In genomic region chr22:29004647-29005371, GRCh38 we compare ENCODE assay signal across 10 cellular contexts. TPM values are rescaled to one million over a fixed set of nuclear protein-coding genes. Genes with fewer than 3 reads are reported as not detected.
DNase-seq lines count a peak whose midpoint lies in the region; ATAC-seq, FAIRE-seq and TF ChIP-seq lines count a peak whose summit lies in the region.
"Had no signal": no experiment of that assay in that cellular context is flagged by ENCODE, and none has a peak within 500 bp of the region (broad histone marks: within the 10 kb centered on the region; RNA-seq: fewer than 3 reads in every experiment).

No MANE protein-coding gene starts in this region.

- no peak for TF ChIP-seq EP300 in sigmoid colon (IDR thresholded peaks at IDR 0.05)

- peaks cover 11% of the 10 kb centered on the region for H4K20me1 ChIP-seq in astrocyte (ENCODE audit: insufficient read depth, low read length)

- no peaks in the 10 kb centered on the region for H3K79me2 ChIP-seq in astrocyte (ENCODE audit: insufficient read depth, low read length)

- no peak for FAIRE-seq in astrocyte (lab: Jason Lieb, UNC)

- no peak for TF ChIP-seq CTCF in astrocyte (IDR thresholded peaks at IDR 0.05; ENCODE audit: insufficient read depth, low read depth, low read length)
- TF ChIP-seq CTCF in sigmoid colon (IDR thresholded peaks at IDR 0.05): no peak

- H3K27me3 ChIP-seq in HUES64 (ENCODE audit: insufficient read depth, low read length): no peaks in the 10 kb centered on the region
- no peaks in the 10 kb centered on the region for H3K27me3 ChIP-seq in astrocyte (ENCODE audit: insufficient read depth, low read length)
- H3K27me3 ChIP-seq in sigmoid colon: no peaks in the 10 kb centered on the region
- H3K27me3 ChIP-seq: MG63 had no signal

- peak overlapping the region; percentile 54 for H3K9ac ChIP-seq in HUES64 (ENCODE audit: low read depth, low read length)
- H3K9ac ChIP-seq in astrocyte (ENCODE audit: low read length): peak overlapping the region; percentile 4

- WGBS in HUES64: 3% methylated on average over 19 of the region's 20 CpGs
- 14 to 31% methylated on average over 20 of the region's 20 CpGs for WGBS in sigmoid colon, 2 donors

- H3K4me3 ChIP-seq in HUES64 (ENCODE audit: low read length) (peak overlapping the region; percentile 37), astrocyte (ENCODE audit: insufficient read depth, low read depth, low read length) (no peak overlapping the region), sigmoid colon (peak overlapping the region in 2 of 4 donors; percentile 16 to 25)
- H3K4me3 ChIP-seq: MG63 had no signal

- no peak for TF ChIP-seq POLR2A in sigmoid colon (IDR thresholded peaks at IDR 0.05)

- H3K4me1 ChIP-seq in HUES64 (ENCODE audit: insufficient read depth, low read length): peaks cover 59% of the 10 kb centered on the region
- H3K4me1 ChIP-seq in astrocyte (ENCODE audit: insufficient read depth, low read length): peaks cover 9% of the 10 kb centered on the region
- peaks cover 0 to 18% (median 13%) of the 10 kb centered on the region in 4 donors for H3K4me1 ChIP-seq in sigmoid colon

- H3K9me3 Mint-ChIP-seq in astrocyte (ENCODE audit: unreplicated experiment): no peaks in the 10 kb centered on the region
- H3K9me3 Mint-ChIP-seq in activated T-helper 2 cell treated with anti-CD3 and anti-CD28 coated beads, Interferon-gamma antibody, Interleukin-2, Interleukin-4, amounts not matched to agents 10 μg/mL and 5 μg/mL and 100 μg/mL, durations not matched to agents 14 hours and 24 hours and 36 hours: no peaks in the 10 kb centered on the region

- peak; percentile 26 for DNase-seq in astrocyte (ENCODE audit: low read depth)
- DNase-seq in iPS-NIHi11 (ENCODE audit: low spot score): peak; percentile 82
- no peak for DNase-seq in sigmoid colon
- DNase-seq in GM03348 (ENCODE audit: low spot score): no peak
- DNase-seq in 8988T: no peak
- DNase-seq in activated T-helper 2 cell treated with anti-CD3 and anti-CD28 coated beads, Interferon-gamma antibody, Interleukin-2, Interleukin-4, amounts not matched to agents 10 μg/mL and 5 μg/mL and 100 μg/mL, durations not matched to agents 14 hours and 24 hours and 36 hours (ENCODE audit: low spot score): no peak
- DNase-seq: activated T-cell treated with anti-CD3 and anti-CD28 coated beads for 4 hours, MG63 had no signal

- H3K4me1 Mint-ChIP-seq in astrocyte (ENCODE audit: low read depth, unreplicated experiment): peaks cover 27% of the 10 kb centered on the region
- H3K4me1 Mint-ChIP-seq in activated T-helper 2 cell treated with anti-CD3 and anti-CD28 coated beads, Interferon-gamma antibody, Interleukin-2, Interleukin-4, amounts not matched to agents 10 μg/mL and 5 μg/mL and 100 μg/mL, durations not matched to agents 14 hours and 24 hours and 36 hours (ENCODE audit: low read depth): no peaks in the 10 kb centered on the region

- peaks cover 4% of the 10 kb centered on the region for H3K36me3 Mint-ChIP-seq in astrocyte (ENCODE audit: low read depth, unreplicated experiment)
- no peaks in the 10 kb centered on the region for H3K36me3 Mint-ChIP-seq in activated T-helper 2 cell treated with anti-CD3 and anti-CD28 coated beads, Interferon-gamma antibody, Interleukin-2, Interleukin-4, amounts not matched to agents 10 μg/mL and 5 μg/mL and 100 μg/mL, durations not matched to agents 14 hours and 24 hours and 36 hours (ENCODE audit: low read depth)

- intact Hi-C loops in sigmoid colon (cut with DNase I): no loop called here
- intact Hi-C loops in activated T-helper 2 cell treated with anti-CD3 and anti-CD28 coated beads, Interferon-gamma antibody, Interleukin-2, Interleukin-4, amounts not matched to agents 10 μg/mL and 5 μg/mL and 100 μg/mL, durations not matched to agents 14 hours and 24 hours and 36 hours (cut with micrococcal nuclease): no loop called here

- no peak for ATAC-seq in GM21528 (IDR thresholded peaks at IDR 0.05; ENCODE audit: low FRiP score, unreplicated experiment)

- peak overlapping the region; percentile 48 for H3K27ac Mint-ChIP-seq in astrocyte (ENCODE audit: unreplicated experiment)
- no peak overlapping the region for H3K27ac Mint-ChIP-seq in activated T-helper 2 cell treated with anti-CD3 and anti-CD28 coated beads, Interferon-gamma antibody, Interleukin-2, Interleukin-4, amounts not matched to agents 10 μg/mL and 5 μg/mL and 100 μg/mL, durations not matched to agents 14 hours and 24 hours and 36 hours

- no peaks in the 10 kb centered on the region for H3K9me3 ChIP-seq in HUES64 (ENCODE audit: insufficient read depth, low read depth, low read length)
- H3K9me3 ChIP-seq in astrocyte (ENCODE audit: insufficient read depth, low read depth, low read length): no peaks in the 10 kb centered on the region
- no peaks in the 10 kb centered on the region for H3K9me3 ChIP-seq in sigmoid colon
- H3K9me3 ChIP-seq: MG63 had no signal

- H3K36me3 ChIP-seq in HUES64 (ENCODE audit: insufficient read depth, low read length) (no peaks in the 10 kb centered on the region; the same call in 1 of the 2 replicates), astrocyte (ENCODE audit: insufficient read depth, low read length) (no peaks in the 10 kb centered on the region), sigmoid colon (no peaks in the 10 kb centered on the region)
- H3K36me3 ChIP-seq: MG63 had no signal

- peak overlapping the region; percentile 71 for H3K4me2 ChIP-seq in astrocyte (ENCODE audit: low read length)

- H2AFZ ChIP-seq in astrocyte (ENCODE audit: low read depth, low read length): peak overlapping the region; percentile 58

- H3K27ac ChIP-seq in HUES64 (ENCODE audit: low read depth, low read length) (peak overlapping the region; percentile 86), astrocyte (ENCODE audit: low read depth, low read length) (no peak overlapping the region), sigmoid colon (peak overlapping the region; percentile 37 to 71 (median 50))

- H3K27me3 Mint-ChIP-seq in astrocyte (ENCODE audit: low read depth, unreplicated experiment): no peaks in the 10 kb centered on the region
- peaks cover 34% of the 10 kb centered on the region for H3K27me3 Mint-ChIP-seq in activated T-helper 2 cell treated with anti-CD3 and anti-CD28 coated beads, Interferon-gamma antibody, Interleukin-2, Interleukin-4, amounts not matched to agents 10 μg/mL and 5 μg/mL and 100 μg/mL, durations not matched to agents 14 hours and 24 hours and 36 hours (ENCODE audit: low read depth)

- peak overlapping the region; percentile 73 for H3K4me3 Mint-ChIP-seq in astrocyte (ENCODE audit: unreplicated experiment)
- H3K4me3 Mint-ChIP-seq in activated T-helper 2 cell treated with anti-CD3 and anti-CD28 coated beads, Interferon-gamma antibody, Interleukin-2, Interleukin-4, amounts not matched to agents 10 μg/mL and 5 μg/mL and 100 μg/mL, durations not matched to agents 14 hours and 24 hours and 36 hours (ENCODE audit: low read depth): no peak overlapping the region

RNA-seq across cellular contexts. Expression of gene C22orf31, which starts 56.8 kb away (rescaled TPM):
- not detected for polyA plus RNA-seq in HUES64 (2013, experiment 1 of 2)
- polyA plus RNA-seq in HUES64 (2013, experiment 2 of 2): not detected
- total RNA-seq in astrocyte: not detected in 2 replicates
- not detected for total RNA-seq in sigmoid colon
- polyA plus RNA-seq in sigmoid colon: under 1 TPM in 1 of 3 donors, not detected in 2; 0.60 TPM
- not detected in 2 replicates for total RNA-seq in activated T-helper 2 cell treated with anti-CD3 and anti-CD28 coated beads, Interferon-gamma antibody, Interleukin-2, Interleukin-4, amounts not matched to agents 10 μg/mL and 5 μg/mL and 100 μg/mL, durations not matched to agents 14 hours and 24 hours and 36 hours

Comparison
In these comparisons a context has a peak if more than half of its experiments do, and no peak if none do; other contexts are left out.
1. DNase-seq: peak in astrocyte (single experiment) and iPS-NIHi11 (single experiment); none in sigmoid colon (single experiment), GM03348 (single experiment), 8988T (single experiment) and activated T-helper 2 cell treated with anti-CD3 and anti-CD28 coated beads, Interferon-gamma antibody, Interleukin-2, Interleukin-4, amounts not matched to agents 10 μg/mL and 5 μg/mL and 100 μg/mL, durations not matched to agents 14 hours and 24 hours and 36 hours (single experiment).